1 cellular context compared by ENCODE assay signal in the genomic region with DNA sequence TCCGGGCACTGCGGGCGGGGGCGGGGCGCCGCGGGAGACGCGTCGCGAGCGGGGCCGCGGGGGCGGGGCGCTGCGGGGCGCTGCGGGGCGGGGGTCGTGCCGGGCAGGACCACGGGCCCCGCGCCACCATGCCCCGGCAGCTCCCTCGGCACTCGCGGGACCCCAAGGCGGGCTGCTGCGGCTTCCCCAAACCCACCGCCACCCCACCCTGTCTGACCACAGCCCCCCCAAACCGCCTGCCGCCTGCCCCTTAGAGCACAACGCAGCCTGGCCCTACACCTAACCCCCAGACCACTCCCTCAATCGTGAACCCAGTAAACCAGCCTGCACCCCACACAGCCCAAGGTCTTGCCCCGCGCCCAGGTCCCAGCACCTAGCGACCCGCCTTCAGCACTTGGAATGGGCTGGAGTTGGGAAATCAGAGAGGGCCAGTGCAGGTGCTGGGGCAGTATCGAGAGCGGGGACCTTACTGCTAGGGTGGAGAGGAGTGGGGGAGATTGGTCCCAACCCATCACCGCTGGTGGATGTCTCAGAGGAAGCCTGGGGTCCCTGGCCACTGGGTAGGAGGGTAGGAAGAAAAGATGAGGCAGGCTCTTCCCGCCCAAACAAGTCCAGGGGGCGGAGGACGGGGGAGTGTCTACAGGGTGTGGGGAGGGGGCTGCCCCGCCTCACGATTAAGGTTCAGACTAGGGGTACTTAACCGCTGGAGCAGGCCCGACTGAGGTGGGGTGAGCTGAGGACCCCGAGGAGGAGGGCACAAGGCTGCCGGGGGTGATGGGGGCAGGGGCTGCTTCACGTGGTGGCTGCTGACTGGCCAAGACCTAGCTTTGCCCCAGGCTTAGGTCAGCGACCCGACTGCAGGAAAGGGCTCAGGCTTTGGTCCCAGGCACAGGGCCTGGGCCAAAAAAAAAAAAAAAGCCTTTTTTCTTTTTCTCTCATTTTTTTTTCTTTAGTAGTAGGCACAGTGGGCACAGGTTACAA.
TF ChIP-seq lines count a peak whose summit lies in the region.

No MANE protein-coding gene starts in this region.

TF ChIP-seq in HepG2, 621 proteins besides CTCF, POLR2A, EP300 and RAD21 (continued from another document and continues in another):
- TF ChIP-seq, protein P1, sequence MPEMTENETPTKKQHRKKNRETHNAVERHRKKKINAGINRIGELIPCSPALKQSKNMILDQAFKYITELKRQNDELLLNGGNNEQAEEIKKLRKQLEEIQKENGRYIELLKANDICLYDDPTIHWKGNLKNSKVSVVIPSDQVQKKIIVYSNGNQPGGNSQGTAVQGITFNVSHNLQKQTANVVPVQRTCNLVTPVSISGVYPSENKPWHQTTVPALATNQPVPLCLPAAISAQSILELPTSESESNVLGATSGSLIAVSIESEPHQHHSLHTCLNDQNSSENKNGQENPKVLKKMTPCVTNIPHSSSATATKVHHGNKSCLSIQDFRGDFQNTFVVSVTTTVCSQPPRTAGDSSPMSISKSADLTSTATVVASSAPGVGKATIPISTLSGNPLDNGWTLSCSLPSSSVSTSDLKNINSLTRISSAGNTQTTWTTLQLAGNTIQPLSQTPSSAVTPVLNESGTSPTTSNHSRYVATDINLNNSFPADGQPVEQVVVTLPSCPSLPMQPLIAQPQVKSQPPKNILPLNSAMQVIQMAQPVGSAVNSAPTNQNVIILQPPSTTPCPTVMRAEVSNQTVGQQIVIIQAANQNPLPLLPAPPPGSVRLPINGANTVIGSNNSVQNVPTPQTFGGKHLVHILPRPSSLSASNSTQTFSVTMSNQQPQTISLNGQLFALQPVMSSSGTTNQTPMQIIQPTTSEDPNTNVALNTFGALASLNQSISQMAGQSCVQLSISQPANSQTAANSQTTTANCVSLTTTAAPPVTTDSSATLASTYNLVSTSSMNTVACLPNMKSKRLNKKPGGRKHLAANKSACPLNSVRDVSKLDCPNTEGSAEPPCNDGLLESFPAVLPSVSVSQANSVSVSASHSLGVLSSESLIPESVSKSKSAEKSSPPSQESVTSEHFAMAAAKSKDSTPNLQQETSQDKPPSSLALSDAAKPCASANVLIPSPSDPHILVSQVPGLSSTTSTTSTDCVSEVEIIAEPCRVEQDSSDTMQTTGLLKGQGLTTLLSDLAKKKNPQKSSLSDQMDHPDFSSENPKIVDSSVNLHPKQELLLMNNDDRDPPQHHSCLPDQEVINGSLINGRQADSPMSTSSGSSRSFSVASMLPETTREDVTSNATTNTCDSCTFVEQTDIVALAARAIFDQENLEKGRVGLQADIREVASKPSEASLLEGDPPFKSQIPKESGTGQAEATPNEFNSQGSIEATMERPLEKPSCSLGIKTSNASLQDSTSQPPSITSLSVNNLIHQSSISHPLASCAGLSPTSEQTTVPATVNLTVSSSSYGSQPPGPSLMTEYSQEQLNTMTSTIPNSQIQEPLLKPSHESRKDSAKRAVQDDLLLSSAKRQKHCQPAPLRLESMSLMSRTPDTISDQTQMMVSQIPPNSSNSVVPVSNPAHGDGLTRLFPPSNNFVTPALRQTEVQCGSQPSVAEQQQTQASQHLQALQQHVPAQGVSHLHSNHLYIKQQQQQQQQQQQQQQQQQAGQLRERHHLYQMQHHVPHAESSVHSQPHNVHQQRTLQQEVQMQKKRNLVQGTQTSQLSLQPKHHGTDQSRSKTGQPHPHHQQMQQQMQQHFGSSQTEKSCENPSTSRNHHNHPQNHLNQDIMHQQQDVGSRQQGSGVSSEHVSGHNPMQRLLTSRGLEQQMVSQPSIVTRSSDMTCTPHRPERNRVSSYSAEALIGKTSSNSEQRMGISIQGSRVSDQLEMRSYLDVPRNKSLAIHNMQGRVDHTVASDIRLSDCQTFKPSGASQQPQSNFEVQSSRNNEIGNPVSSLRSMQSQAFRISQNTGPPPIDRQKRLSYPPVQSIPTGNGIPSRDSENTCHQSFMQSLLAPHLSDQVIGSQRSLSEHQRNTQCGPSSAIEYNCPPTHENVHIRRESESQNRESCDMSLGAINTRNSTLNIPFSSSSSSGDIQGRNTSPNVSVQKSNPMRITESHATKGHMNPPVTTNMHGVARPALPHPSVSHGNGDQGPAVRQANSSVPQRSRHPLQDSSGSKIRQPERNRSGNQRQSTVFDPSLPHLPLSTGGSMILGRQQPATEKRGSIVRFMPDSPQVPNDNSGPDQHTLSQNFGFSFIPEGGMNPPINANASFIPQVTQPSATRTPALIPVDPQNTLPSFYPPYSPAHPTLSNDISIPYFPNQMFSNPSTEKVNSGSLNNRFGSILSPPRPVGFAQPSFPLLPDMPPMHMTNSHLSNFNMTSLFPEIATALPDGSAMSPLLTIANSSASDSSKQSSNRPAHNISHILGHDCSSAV (CRISPR knock-in tag; IDR thresholded peaks at IDR 0.05; ENCODE audit: borderline replicate concordance): no peak
- TF ChIP-seq, protein P2, sequence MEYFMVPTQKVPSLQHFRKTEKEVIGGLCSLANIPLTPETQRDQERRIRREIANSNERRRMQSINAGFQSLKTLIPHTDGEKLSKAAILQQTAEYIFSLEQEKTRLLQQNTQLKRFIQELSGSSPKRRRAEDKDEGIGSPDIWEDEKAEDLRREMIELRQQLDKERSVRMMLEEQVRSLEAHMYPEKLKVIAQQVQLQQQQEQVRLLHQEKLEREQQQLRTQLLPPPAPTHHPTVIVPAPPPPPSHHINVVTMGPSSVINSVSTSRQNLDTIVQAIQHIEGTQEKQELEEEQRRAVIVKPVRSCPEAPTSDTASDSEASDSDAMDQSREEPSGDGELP (IDR thresholded peaks at IDR 0.05; ENCODE audit: borderline replicate concordance, low read depth): no peak
- no peak for TF ChIP-seq AKAP8 (CRISPR knock-in tag; IDR thresholded peaks at IDR 0.05)
- TF ChIP-seq, protein P3, sequence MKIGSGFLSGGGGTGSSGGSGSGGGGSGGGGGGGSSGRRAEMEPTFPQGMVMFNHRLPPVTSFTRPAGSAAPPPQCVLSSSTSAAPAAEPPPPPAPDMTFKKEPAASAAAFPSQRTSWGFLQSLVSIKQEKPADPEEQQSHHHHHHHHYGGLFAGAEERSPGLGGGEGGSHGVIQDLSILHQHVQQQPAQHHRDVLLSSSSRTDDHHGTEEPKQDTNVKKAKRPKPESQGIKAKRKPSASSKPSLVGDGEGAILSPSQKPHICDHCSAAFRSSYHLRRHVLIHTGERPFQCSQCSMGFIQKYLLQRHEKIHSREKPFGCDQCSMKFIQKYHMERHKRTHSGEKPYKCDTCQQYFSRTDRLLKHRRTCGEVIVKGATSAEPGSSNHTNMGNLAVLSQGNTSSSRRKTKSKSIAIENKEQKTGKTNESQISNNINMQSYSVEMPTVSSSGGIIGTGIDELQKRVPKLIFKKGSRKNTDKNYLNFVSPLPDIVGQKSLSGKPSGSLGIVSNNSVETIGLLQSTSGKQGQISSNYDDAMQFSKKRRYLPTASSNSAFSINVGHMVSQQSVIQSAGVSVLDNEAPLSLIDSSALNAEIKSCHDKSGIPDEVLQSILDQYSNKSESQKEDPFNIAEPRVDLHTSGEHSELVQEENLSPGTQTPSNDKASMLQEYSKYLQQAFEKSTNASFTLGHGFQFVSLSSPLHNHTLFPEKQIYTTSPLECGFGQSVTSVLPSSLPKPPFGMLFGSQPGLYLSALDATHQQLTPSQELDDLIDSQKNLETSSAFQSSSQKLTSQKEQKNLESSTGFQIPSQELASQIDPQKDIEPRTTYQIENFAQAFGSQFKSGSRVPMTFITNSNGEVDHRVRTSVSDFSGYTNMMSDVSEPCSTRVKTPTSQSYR (CRISPR knock-in tag; IDR thresholded peaks at IDR 0.05; ENCODE audit: borderline replicate concordance): peak; percentile 53; the same call in 1 of the 2 replicates
- no peak for TF ChIP-seq CCDC6 (CRISPR knock-in tag; IDR thresholded peaks at IDR 0.05)
- TF ChIP-seq FOXM1 (CRISPR knock-in tag; IDR thresholded peaks at IDR 0.05): no peak
- TF ChIP-seq, protein P4, sequence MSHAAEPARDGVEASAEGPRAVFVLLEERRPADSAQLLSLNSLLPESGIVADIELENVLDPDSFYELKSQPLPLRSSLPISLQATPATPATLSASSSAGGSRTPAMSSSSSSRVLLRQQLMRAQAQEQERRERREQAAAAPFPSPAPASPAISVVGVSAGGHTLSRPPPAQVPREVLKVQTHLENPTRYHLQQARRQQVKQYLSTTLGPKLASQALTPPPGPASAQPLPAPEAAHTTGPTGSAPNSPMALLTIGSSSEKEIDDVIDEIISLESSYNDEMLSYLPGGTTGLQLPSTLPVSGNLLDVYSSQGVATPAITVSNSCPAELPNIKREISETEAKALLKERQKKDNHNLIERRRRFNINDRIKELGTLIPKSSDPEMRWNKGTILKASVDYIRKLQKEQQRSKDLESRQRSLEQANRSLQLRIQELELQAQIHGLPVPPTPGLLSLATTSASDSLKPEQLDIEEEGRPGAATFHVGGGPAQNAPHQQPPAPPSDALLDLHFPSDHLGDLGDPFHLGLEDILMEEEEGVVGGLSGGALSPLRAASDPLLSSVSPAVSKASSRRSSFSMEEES (CRISPR knock-in tag; IDR thresholded peaks at IDR 0.05): no peak
- TF ChIP-seq, protein P5, sequence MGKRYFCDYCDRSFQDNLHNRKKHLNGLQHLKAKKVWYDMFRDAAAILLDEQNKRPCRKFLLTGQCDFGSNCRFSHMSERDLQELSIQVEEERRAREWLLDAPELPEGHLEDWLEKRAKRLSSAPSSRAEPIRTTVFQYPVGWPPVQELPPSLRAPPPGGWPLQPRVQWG (CRISPR knock-in tag; IDR thresholded peaks at IDR 0.05; ENCODE audit: borderline replicate concordance, low read depth): no peak
- TF ChIP-seq SAP130 (CRISPR knock-in tag; IDR thresholded peaks at IDR 0.05; ENCODE audit: low read depth): 0 out of 2 replicates have a peak, but pooled peaks have one; percentile 32
- TF ChIP-seq, protein P6, sequence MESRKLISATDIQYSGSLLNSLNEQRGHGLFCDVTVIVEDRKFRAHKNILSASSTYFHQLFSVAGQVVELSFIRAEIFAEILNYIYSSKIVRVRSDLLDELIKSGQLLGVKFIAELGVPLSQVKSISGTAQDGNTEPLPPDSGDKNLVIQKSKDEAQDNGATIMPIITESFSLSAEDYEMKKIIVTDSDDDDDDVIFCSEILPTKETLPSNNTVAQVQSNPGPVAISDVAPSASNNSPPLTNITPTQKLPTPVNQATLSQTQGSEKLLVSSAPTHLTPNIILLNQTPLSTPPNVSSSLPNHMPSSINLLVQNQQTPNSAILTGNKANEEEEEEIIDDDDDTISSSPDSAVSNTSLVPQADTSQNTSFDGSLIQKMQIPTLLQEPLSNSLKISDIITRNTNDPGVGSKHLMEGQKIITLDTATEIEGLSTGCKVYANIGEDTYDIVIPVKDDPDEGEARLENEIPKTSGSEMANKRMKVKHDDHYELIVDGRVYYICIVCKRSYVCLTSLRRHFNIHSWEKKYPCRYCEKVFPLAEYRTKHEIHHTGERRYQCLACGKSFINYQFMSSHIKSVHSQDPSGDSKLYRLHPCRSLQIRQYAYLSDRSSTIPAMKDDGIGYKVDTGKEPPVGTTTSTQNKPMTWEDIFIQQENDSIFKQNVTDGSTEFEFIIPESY (CRISPR knock-in tag; IDR thresholded peaks at IDR 0.05): no peak
- 0 out of 2 replicates have a peak, but pooled peaks have one; percentile 20 for TF ChIP-seq SIN3A (IDR thresholded peaks at IDR 0.05; ENCODE audit: borderline replicate concordance, low read depth, low read length)
- no peak for TF ChIP-seq NFATC3 (CRISPR knock-in tag; IDR thresholded peaks at IDR 0.05)
- TF ChIP-seq ZFP90 (CRISPR knock-in tag; IDR thresholded peaks at IDR 0.05; ENCODE audit: borderline replicate concordance): no peak
- TF ChIP-seq ATF1 (CRISPR knock-in tag; IDR thresholded peaks at IDR 0.05): no peak
- no peak for TF ChIP-seq ZNF616 (CRISPR knock-in tag; IDR thresholded peaks at IDR 0.05; ENCODE audit: low read depth)
- no peak for TF ChIP-seq ZKSCAN8 (CRISPR knock-in tag; IDR thresholded peaks at IDR 0.05; ENCODE audit: borderline replicate concordance)
- TF ChIP-seq MAFK (conservative IDR thresholded peaks at IDR 0.05 in 1 of 2, IDR thresholded peaks at IDR 0.05 in 1 of 2; ENCODE audit: low read length in 2 of 2): no peak
- TF ChIP-seq PPARG (CRISPR knock-in tag; conservative IDR thresholded peaks at IDR 0.05): no peak
- TF ChIP-seq FOXA3 (CRISPR knock-in tag; IDR thresholded peaks at IDR 0.05): no peak; the same call in 1 of the 2 replicates
- TF ChIP-seq MBNL3 (CRISPR knock-in tag; conservative IDR thresholded peaks at IDR 0.05): no peak
- TF ChIP-seq NCOR1 (IDR thresholded peaks at IDR 0.05; ENCODE audit: borderline replicate concordance, low read length): no peak
- TF ChIP-seq MTA3 (CRISPR knock-in tag; IDR thresholded peaks at IDR 0.05): no peak
- no peak for TF ChIP-seq FOXO1 (CRISPR knock-in tag; IDR thresholded peaks at IDR 0.05)
- TF ChIP-seq THAP11 (CRISPR knock-in tag; IDR thresholded peaks at IDR 0.05): no peak
- TF ChIP-seq ZNF672 (CRISPR knock-in tag; IDR thresholded peaks at IDR 0.05): no peak
- TF ChIP-seq ZNF737 (CRISPR knock-in tag; IDR thresholded peaks at IDR 0.05; ENCODE audit: borderline replicate concordance): no peak
- TF ChIP-seq SPEN (CRISPR knock-in tag; IDR thresholded peaks at IDR 0.05; ENCODE audit: low read depth): no peak
- TF ChIP-seq SATB2 (CRISPR knock-in tag; IDR thresholded peaks at IDR 0.05): no peak
- TF ChIP-seq, protein P7, sequence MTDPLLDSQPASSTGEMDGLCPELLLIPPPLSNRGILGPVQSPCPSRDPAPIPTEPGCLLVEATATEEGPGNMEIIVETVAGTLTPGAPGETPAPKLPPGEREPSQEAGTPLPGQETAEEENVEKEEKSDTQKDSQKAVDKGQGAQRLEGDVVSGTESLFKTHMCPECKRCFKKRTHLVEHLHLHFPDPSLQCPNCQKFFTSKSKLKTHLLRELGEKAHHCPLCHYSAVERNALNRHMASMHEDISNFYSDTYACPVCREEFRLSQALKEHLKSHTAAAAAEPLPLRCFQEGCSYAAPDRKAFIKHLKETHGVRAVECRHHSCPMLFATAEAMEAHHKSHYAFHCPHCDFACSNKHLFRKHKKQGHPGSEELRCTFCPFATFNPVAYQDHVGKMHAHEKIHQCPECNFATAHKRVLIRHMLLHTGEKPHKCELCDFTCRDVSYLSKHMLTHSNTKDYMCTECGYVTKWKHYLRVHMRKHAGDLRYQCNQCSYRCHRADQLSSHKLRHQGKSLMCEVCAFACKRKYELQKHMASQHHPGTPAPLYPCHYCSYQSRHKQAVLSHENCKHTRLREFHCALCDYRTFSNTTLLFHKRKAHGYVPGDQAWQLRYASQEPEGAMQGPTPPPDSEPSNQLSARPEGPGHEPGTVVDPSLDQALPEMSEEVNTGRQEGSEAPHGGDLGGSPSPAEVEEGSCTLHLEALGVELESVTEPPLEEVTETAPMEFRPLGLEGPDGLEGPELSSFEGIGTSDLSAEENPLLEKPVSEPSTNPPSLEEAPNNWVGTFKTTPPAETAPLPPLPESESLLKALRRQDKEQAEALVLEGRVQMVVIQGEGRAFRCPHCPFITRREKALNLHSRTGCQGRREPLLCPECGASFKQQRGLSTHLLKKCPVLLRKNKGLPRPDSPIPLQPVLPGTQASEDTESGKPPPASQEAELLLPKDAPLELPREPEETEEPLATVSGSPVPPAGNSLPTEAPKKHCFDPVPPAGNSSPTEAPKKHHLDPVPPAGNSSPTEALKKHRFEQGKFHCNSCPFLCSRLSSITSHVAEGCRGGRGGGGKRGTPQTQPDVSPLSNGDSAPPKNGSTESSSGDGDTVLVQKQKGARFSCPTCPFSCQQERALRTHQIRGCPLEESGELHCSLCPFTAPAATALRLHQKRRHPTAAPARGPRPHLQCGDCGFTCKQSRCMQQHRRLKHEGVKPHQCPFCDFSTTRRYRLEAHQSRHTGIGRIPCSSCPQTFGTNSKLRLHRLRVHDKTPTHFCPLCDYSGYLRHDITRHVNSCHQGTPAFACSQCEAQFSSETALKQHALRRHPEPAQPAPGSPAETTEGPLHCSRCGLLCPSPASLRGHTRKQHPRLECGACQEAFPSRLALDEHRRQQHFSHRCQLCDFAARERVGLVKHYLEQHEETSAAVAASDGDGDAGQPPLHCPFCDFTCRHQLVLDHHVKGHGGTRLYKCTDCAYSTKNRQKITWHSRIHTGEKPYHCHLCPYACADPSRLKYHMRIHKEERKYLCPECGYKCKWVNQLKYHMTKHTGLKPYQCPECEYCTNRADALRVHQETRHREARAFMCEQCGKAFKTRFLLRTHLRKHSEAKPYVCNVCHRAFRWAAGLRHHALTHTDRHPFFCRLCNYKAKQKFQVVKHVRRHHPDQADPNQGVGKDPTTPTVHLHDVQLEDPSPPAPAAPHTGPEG (CRISPR knock-in tag; IDR thresholded peaks at IDR 0.05): no peak
- peak; percentile 20; the same call in 1 of the 2 replicates for TF ChIP-seq ZNF749 (CRISPR knock-in tag; IDR thresholded peaks at IDR 0.05; ENCODE audit: borderline replicate concordance)
